ENCODE assay signal across 12 cellular contexts in genomic region chr18:28512357-28512756, GRCh38.
DNase-seq lines count a peak whose midpoint lies in the region; ATAC-seq and TF ChIP-seq lines count a peak whose summit lies in the region.
"Had no signal": no experiment of that assay in that cellular context is flagged by ENCODE, and none has a peak within 500 bp of the region (broad histone marks: within the 10 kb centered on the region; RNA-seq: fewer than 3 reads in every experiment).

No MANE protein-coding gene starts in this region.

- no peaks in the 10 kb centered on the region for H3K36me3 Mint-ChIP-seq in H9 (ENCODE audit: insufficient read depth in 1 of 3, low read depth in 3 of 3)
- H3K36me3 Mint-ChIP-seq: activated naive CD4-positive, alpha-beta T cell treated with anti-CD3 and anti-CD28 coated beads, Interleukin-2, amount 50 U/mL, for 72 hours had no signal

- WGBS in H9 (ENCODE audit: extremely low coverage, insufficient read length, low lambda C conversion rate): no CpG with 5 or more reads among the region's 2 CpGs

- H3K23me2 ChIP-seq in H9 (ENCODE audit: insufficient read length, low read depth, low read length, poor library complexity, severe bottlenecking): no peaks in the 10 kb centered on the region

- H3K56ac ChIP-seq in H9 (ENCODE audit: insufficient read length, low read depth, low read length): no peak overlapping the region

- no peaks in the 10 kb centered on the region; the same call in 1 of the 2 replicates for H3K79me2 ChIP-seq in H9 (ENCODE audit: insufficient read depth, low read length)

- no peaks in the 10 kb centered on the region for H3K27me3 ChIP-seq in H9 (ENCODE audit: insufficient read depth, low read length)
- H3K27me3 ChIP-seq: gastrocnemius medialis, ovary had no signal

- DNase-seq in Daoy (ENCODE audit: low read depth) (peak; percentile 38), RPMI8226 (peak; percentile 35), left ventricle myocardium superior (no peak), NCI-H524 (lab: John Stamatoyannopoulos, UW) (no peak), H9 (no peak), ACHN (no peak)
- no peak for DNase-seq in stimulated activated naive CD4-positive, alpha-beta T cell (lab: John Stamatoyannopoulos, UW)
- DNase-seq: gastrocnemius medialis, ovary had no signal

- no peak overlapping the region for H3K14ac ChIP-seq in H9 (ENCODE audit: insufficient read depth, low read length)

- no peaks in the 10 kb centered on the region for H3K9me3 ChIP-seq in H9 (ENCODE audit: control insufficient read depth, low read depth, low read length)
- H3K9me3 ChIP-seq: gastrocnemius medialis, ovary had no signal

- H3K9me3 Mint-ChIP-seq in H9: peaks cover 0 to 2% of the 10 kb centered on the region in 2 experiments; a peak in 1 of 5 replicates

- H2BK120ac ChIP-seq in H9 (ENCODE audit: low read depth, low read length, poor library complexity, severe bottlenecking): no peak overlapping the region

- intact Hi-C loops in left ventricle myocardium superior (cut with micrococcal nuclease): no loop called here

- no peak overlapping the region for H4K8ac ChIP-seq in H9 (replicated peaks; ENCODE audit: insufficient read length, low read depth, low read length)

- H4K20me1 ChIP-seq in H9 (ENCODE audit: control insufficient read depth, insufficient read depth, insufficient read length): no peaks in the 10 kb centered on the region

- H3K4me1 Mint-ChIP-seq in H9: peaks cover 0 to 2% of the 10 kb centered on the region in 2 experiments; a peak in 1 of 4 replicates

- TF ChIP-seq CTCF in H9 (conservative IDR thresholded peaks at IDR 0.05): no peak

- no peak overlapping the region for H3K4me3 Mint-ChIP-seq in H9
- H3K4me3 Mint-ChIP-seq: dendritic cell treated with granulocyte-macrophage colony-stimulating factor and Interleukin-4, amounts not matched to agents 40 ng/mL and 50 ng/mL, for 4 days had no signal

- H2AK5ac ChIP-seq in H9 (ENCODE audit: insufficient read length, low read length): no peak overlapping the region

- H4K5ac ChIP-seq in H9 (ENCODE audit: insufficient read length, low read depth, low read length): no peak overlapping the region

- in situ Hi-C loops in ACHN (cut with HindIII; ENCODE audit: low pct_ligation_motif_present, low pct_unique_long_range_greater_than_20kb, low sequenced_read_pairs): no loop called here

- H3K4ac ChIP-seq in H9 (ENCODE audit: low read depth, low read length): no peak overlapping the region

- H3K27me3 Mint-ChIP-seq in H9 (ENCODE audit: low read depth): no peaks in the 10 kb centered on the region
- H3K27me3 Mint-ChIP-seq: dendritic cell treated with granulocyte-macrophage colony-stimulating factor and Interleukin-4, amounts not matched to agents 40 ng/mL and 50 ng/mL, for 4 days had no signal

- ATAC-seq in HG02610 (IDR thresholded peaks at IDR 0.05; ENCODE audit: unreplicated experiment): peak; percentile 80
- peak; percentile 73 for ATAC-seq in left ventricle myocardium superior
- ATAC-seq: activated naive CD4-positive, alpha-beta T cell treated with anti-CD3 and anti-CD28 coated beads, Interleukin-2, amount 50 U/mL, for 72 hours; gastrocnemius medialis had no signal

- H2BK15ac ChIP-seq in H9 (ENCODE audit: low read depth, low read length): no peak overlapping the region

- H3K79me1 ChIP-seq in H9 (ENCODE audit: insufficient read depth, low read depth, low read length, poor library complexity, severe bottlenecking): no peaks in the 10 kb centered on the region

- no peak overlapping the region for H3K18ac ChIP-seq in H9 (ENCODE audit: insufficient read length, low read depth, low read length)

- H2BK12ac ChIP-seq in H9 (ENCODE audit: insufficient read length, low read depth, low read length): no peak overlapping the region

- no peak overlapping the region for H3K4me2 ChIP-seq in H9 (ENCODE audit: insufficient read depth, insufficient read length, low read length)

- H3K23ac ChIP-seq in H9 (ENCODE audit: insufficient read length, low read depth, low read length): no peak overlapping the region

- no peak overlapping the region for H2BK20ac ChIP-seq in H9 (ENCODE audit: low read depth, low read length, poor library complexity, severe bottlenecking)

- no peak overlapping the region for H3T11ph ChIP-seq in H9 (ENCODE audit: low read length)

- no peak overlapping the region for H3K27ac Mint-ChIP-seq in H9
- H3K27ac Mint-ChIP-seq: activated naive CD4-positive, alpha-beta T cell treated with anti-CD3 and anti-CD28 coated beads, Interleukin-2, amount 50 U/mL, for 72 hours; dendritic cell treated with granulocyte-macrophage colony-stimulating factor and Interleukin-4, amounts not matched to agents 40 ng/mL and 50 ng/mL, for 4 days had no signal

- H2BK5ac ChIP-seq in H9 (ENCODE audit: insufficient read length, low read length): no peak overlapping the region

- H3K27ac ChIP-seq in H9 (ENCODE audit: insufficient read length, low read depth, low read length): no peak overlapping the region
- H3K27ac ChIP-seq: gastrocnemius medialis, ovary had no signal

- H3K9ac ChIP-seq in H9 (ENCODE audit: extremely low read depth, insufficient read length, low read length): no peak overlapping the region

- no peak overlapping the region for H4K91ac ChIP-seq in H9 (ENCODE audit: insufficient read length, low read depth, low read length)

- no peaks in the 10 kb centered on the region; the same call in 1 of the 2 replicates for H3K4me1 ChIP-seq in H9 (ENCODE audit: insufficient read depth, low read length)
- H3K4me1 ChIP-seq: gastrocnemius medialis had no signal

- H2AFZ ChIP-seq in H9 (ENCODE audit: low read length): no peak overlapping the region

Comparison
In these comparisons a context has a peak if more than half of its experiments do, and no peak if none do; other contexts are left out.
1. DNase-seq: peak in Daoy (single experiment) and RPMI8226 (single experiment); none in left ventricle myocardium superior (single experiment), stimulated activated naive CD4-positive, alpha-beta T cell (0 of 6), NCI-H524 (0 of 2), H9 (single experiment) and ACHN (single experiment).